ENCODE assay signal across 2 cellular contexts in the genomic region with DNA sequence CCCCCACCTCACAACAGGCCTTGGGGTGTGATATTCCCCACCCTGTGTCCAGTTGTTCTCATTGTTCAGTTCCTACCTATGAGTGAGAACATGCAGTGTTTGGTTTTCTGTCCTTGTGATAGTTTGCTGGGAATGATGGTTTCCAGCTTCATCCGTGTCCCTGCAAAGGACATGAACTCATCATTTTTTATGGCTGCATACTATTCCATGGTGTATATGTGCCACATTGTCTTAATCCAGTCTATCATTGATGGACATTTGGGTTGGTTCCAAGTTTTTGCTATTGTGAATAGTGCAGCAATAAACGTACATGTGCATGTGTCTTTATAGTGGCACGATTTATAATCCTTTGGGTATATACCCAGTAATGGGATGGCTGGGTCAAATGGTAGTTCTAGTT. TPM values are rescaled to one million over a fixed set of nuclear protein-coding genes. Genes with fewer than 3 reads are reported as not detected.
"Had no signal": no experiment of that assay in that cellular context is flagged by ENCODE, and none has a peak within 500 bp of the region (broad histone marks: within the 10 kb centered on the region; RNA-seq: fewer than 3 reads in every experiment).

No MANE protein-coding gene starts in this region.

RNA-seq across cellular contexts. Expression of gene ADGRV1, which starts 41.7 kb away (rescaled TPM):
- total RNA-seq: GM23248, HFFc6 had no signal
- polyA plus RNA-seq: GM23248 had no signal
